9 cellular contexts compared by ENCODE assay signal in the genomic region with DNA sequence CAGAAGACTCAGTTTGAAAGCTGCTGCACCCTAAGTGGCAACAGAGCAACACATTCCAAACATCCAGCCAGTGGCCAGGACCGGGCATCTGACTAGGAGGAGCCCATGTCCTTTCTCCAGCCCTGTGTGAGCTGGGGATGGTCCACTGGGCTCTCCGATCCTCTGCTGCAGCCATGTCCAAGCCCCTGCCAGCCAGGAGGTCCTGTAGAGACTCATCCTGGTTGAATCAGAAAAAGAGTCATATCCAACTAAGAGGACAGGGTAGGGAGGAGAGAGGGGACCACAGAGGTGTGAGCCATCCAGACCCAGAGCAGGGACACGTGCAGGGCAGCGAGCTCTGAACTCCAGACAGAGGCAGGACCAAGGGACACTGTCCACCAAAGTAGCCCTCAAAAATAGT.
"Had no signal": no experiment of that assay in that cellular context is flagged by ENCODE, and none has a peak within 500 bp of the region (broad histone marks: within the 10 kb centered on the region; RNA-seq: fewer than 3 reads in every experiment).

No MANE protein-coding gene starts in this region.

- DNase-seq: GM23248, GOT3, H7, HFFc6 had no signal

- H3K9me3 ChIP-seq: HAP-1 had no signal

- H3K27ac ChIP-seq: GM23248, HL-60 had no signal

- H3K9ac ChIP-seq: GM23248 had no signal

- H3K9me3 Mint-ChIP-seq: HFFc6 had no signal

- H3K4me1 ChIP-seq: HAP-1 had no signal

- H3K27ac Mint-ChIP-seq: HFFc6, IgD-negative memory B cell had no signal

- H3K36me3 ChIP-seq: HAP-1 had no signal

- H3K4me3 ChIP-seq: GM23248, HAP-1 had no signal

- H3K4me3 Mint-ChIP-seq: HFFc6, IgD-negative memory B cell had no signal

- H3K36me3 Mint-ChIP-seq: IgD-negative memory B cell had no signal

- ATAC-seq: HCT116, HepG2 had no signal
